ENCODE assay signal across 9 cellular contexts in genomic region chr13:113448885-113449692, GRCh38. TPM values are rescaled to one million over a fixed set of nuclear protein-coding genes. Genes with fewer than 3 reads are reported as not detected.
DNase-seq lines count a peak whose midpoint lies in the region; ATAC-seq, FAIRE-seq and TF ChIP-seq lines count a peak whose summit lies in the region.
"Had no signal": no experiment of that assay in that cellular context is flagged by ENCODE, and none has a peak within 500 bp of the region (broad histone marks: within the 10 kb centered on the region; RNA-seq: fewer than 3 reads in every experiment).

No MANE protein-coding gene starts in this region.

- no peak overlapping the region for H2AFZ ChIP-seq in H9 (ENCODE audit: low read length)

- H3K79me2 ChIP-seq in H9 (ENCODE audit: insufficient read depth, low read length), result no peaks in the 10 kb centered on the region

- no peak overlapping the region for H2BK15ac ChIP-seq in H9 (ENCODE audit: low read depth, low read length)

- H3K56ac ChIP-seq in H9 (ENCODE audit: insufficient read length, low read depth, low read length), result no peak overlapping the region

- peak overlapping the region; percentile 61 to 84 (median 62); a peak in 6 of 7 replicates for H3K27ac Mint-ChIP-seq in H9

- H3K9ac ChIP-seq in H9 (ENCODE audit: extremely low read depth, insufficient read length, low read length), result no peak overlapping the region

- no peak overlapping the region for H2AK5ac ChIP-seq in H9 (ENCODE audit: insufficient read length, low read length)

- H3K36me3 ChIP-seq in small intestine (ENCODE audit: control insufficient read depth in 2 of 2, insufficient read depth in 2 of 2, low read length in 2 of 2), result no peaks in the 10 kb centered on the region

- no peak overlapping the region for H2BK20ac ChIP-seq in H9 (ENCODE audit: low read depth, low read length, poor library complexity, severe bottlenecking)

- no peak overlapping the region for H4K5ac ChIP-seq in H9 (ENCODE audit: insufficient read length, low read depth, low read length)

- no peak overlapping the region for H3K27ac ChIP-seq in H9 (ENCODE audit: insufficient read length, low read depth, low read length)
- peak overlapping the region; percentile 36 for H3K27ac ChIP-seq in epithelial cell of prostate
- H3K27ac ChIP-seq in small intestine (ENCODE audit: low read depth in 1 of 2, low read length in 1 of 2), result peak overlapping the region; percentile 86 to 96

- H3K14ac ChIP-seq in H9 (ENCODE audit: insufficient read depth, low read length), result no peak overlapping the region

- H4K8ac ChIP-seq in H9 (replicated peaks; ENCODE audit: insufficient read length, low read depth, low read length), result no peak overlapping the region

- DNase-seq in AG20443 (ENCODE audit: low spot score) (peak; percentile 79), H9 (no peak), NCI-H2196 (lab: John Stamatoyannopoulos, UW; ENCODE audit: unreplicated experiment) (peak; percentile 78), epithelial cell of prostate (ENCODE audit: low read depth, low spot score) (peak; percentile 75), small intestine (peak; percentile 96), epidermal melanocyte (ENCODE audit: insufficient read length, low spot score) (no peak)
- DNase-seq in activated CD4-positive, CD25-positive, alpha-beta regulatory T cell treated with anti-CD3 and anti-CD28 coated beads, Interleukin-2, amount 50 U/mL, for 72 hours, result peak; percentile 37

- H3K27me3 ChIP-seq in H9 (ENCODE audit: insufficient read depth, low read length) (no peaks in the 10 kb centered on the region), small intestine (ENCODE audit: control insufficient read depth in 2 of 2, insufficient read depth in 2 of 2, low read length in 2 of 2) (no peaks in the 10 kb centered on the region)

- no peak overlapping the region for H3K4ac ChIP-seq in H9 (ENCODE audit: low read depth, low read length)

- H3K9me3 ChIP-seq in H9 (ENCODE audit: control insufficient read depth, low read depth, low read length) (no peaks in the 10 kb centered on the region), small intestine (ENCODE audit: control insufficient read depth, low read depth) (no peaks in the 10 kb centered on the region)

- H3K23me2 ChIP-seq in H9 (ENCODE audit: insufficient read length, low read depth, low read length, poor library complexity, severe bottlenecking), result no peaks in the 10 kb centered on the region

- H3K18ac ChIP-seq in H9 (ENCODE audit: insufficient read length, low read depth, low read length), result no peak overlapping the region

- H3T11ph ChIP-seq in H9 (ENCODE audit: low read length), result no peak overlapping the region

- peaks cover 2 to 14% of the 10 kb centered on the region in 2 experiments; a peak in 3 of 4 replicates for H3K4me1 Mint-ChIP-seq in H9

- H3K4me3 Mint-ChIP-seq in H9, result no peak overlapping the region

- peaks cover 0 to 4% of the 10 kb centered on the region in 2 experiments; a peak in 1 of 5 replicates for H3K9me3 Mint-ChIP-seq in H9

- no peak overlapping the region for H2BK12ac ChIP-seq in H9 (ENCODE audit: insufficient read length, low read depth, low read length)

- peaks cover 10 to 28% (median 14%) of the 10 kb centered on the region in 3 experiments for H3K36me3 Mint-ChIP-seq in H9 (ENCODE audit: insufficient read depth in 1 of 3, low read depth in 3 of 3)

- no peak overlapping the region for H2BK120ac ChIP-seq in H9 (ENCODE audit: low read depth, low read length, poor library complexity, severe bottlenecking)

- no peak for TF ChIP-seq CTCF in H9 (conservative IDR thresholded peaks at IDR 0.05)

- WGBS in H9 (ENCODE audit: extremely low coverage, insufficient read length, low lambda C conversion rate), result no CpG with 5 or more reads among the region's 29 CpGs
- 11 to 54% (median 28%) methylated on average over 29 of the region's 29 CpGs for WGBS in small intestine, 3 donors

- no peaks in the 10 kb centered on the region for H3K4me1 ChIP-seq in H9 (ENCODE audit: insufficient read depth, low read length)
- H3K4me1 ChIP-seq in small intestine (ENCODE audit: control insufficient read depth in 2 of 2, insufficient read depth in 1 of 2, low read depth in 1 of 2, low read length in 1 of 2), result no peaks in the 10 kb centered on the region

- H3K4me2 ChIP-seq in H9 (ENCODE audit: insufficient read depth, insufficient read length, low read length), result no peak overlapping the region

- H4K20me1 ChIP-seq in H9 (ENCODE audit: control insufficient read depth, insufficient read depth, insufficient read length), result no peaks in the 10 kb centered on the region

- no peak overlapping the region for H3K23ac ChIP-seq in H9 (ENCODE audit: insufficient read length, low read depth, low read length)

- no peak overlapping the region for H2BK5ac ChIP-seq in H9 (ENCODE audit: insufficient read length, low read length)

- H4K91ac ChIP-seq in H9 (ENCODE audit: insufficient read length, low read depth, low read length), result no peak overlapping the region

- FAIRE-seq in small intestine (lab: Jason Lieb, UNC), result no peak
- FAIRE-seq: colon had no signal

- H3K4me3 ChIP-seq in small intestine (ENCODE audit: low read depth in 1 of 2, low read length in 2 of 2), result peak overlapping the region in 1 of 2 donors; percentile 60

- no peak for ATAC-seq in GM18520 (IDR thresholded peaks at IDR 0.05; ENCODE audit: unreplicated experiment)

- peaks cover 2% of the 10 kb centered on the region; the same call in 1 of the 2 replicates for H3K27me3 Mint-ChIP-seq in H9 (ENCODE audit: low read depth)

- no peaks in the 10 kb centered on the region for H3K79me1 ChIP-seq in H9 (ENCODE audit: insufficient read depth, low read depth, low read length, poor library complexity, severe bottlenecking)

RNA-seq across cellular contexts. Expression of gene ADPRHL1, which starts 4.2 kb away (rescaled TPM):
- total RNA-seq in H9 (2021), result 2.7 and 2.8 TPM in 2 replicates
- 1 to 10 TPM; 3.0 to 7.2 (median 5.7) TPM for polyA plus RNA-seq in small intestine

RNA-seq across cellular contexts. Expression of gene DCUN1D2, which starts 41.4 kb away (rescaled TPM):
- total RNA-seq in H9 (2021), result 36.8 and 44.0 TPM in 2 replicates
- polyA plus RNA-seq in small intestine, result 10 to 100 TPM in 2 of 3 donors, 1 to 10 TPM in 1; 7.3 to 19.2 (median 14.6) TPM

Comparison
In these comparisons a context has a peak if more than half of its experiments do, and no peak if none do; other contexts are left out.
1. DNase-seq: peak in AG20443 (single experiment), NCI-H2196 (single experiment), activated CD4-positive, CD25-positive, alpha-beta regulatory T cell treated with anti-CD3 and anti-CD28 coated beads, Interleukin-2, amount 50 U/mL, for 72 hours (single experiment), epithelial cell of prostate (single experiment) and small intestine (single experiment); none in H9 (single experiment) and epidermal melanocyte (single experiment).